Comparison of ENCODE assay signal across 8 cellular contexts in genomic region chr7:92088266-92088665, GRCh38.
"Had no signal": no experiment of that assay in that cellular context is flagged by ENCODE, and none has a peak within 500 bp of the region (broad histone marks: within the 10 kb centered on the region; RNA-seq: fewer than 3 reads in every experiment).

No MANE protein-coding gene starts in this region.

- H3K4me2 ChIP-seq: GM23338 had no signal

- ATAC-seq: GM23338 had no signal

- H3K4me3 ChIP-seq: GM23338 had no signal

- H2AFZ ChIP-seq: GM23338 had no signal

- H3K9me3 Mint-ChIP-seq: H9 had no signal

- DNase-seq: H9, HCEC 1CT, IMR-90, KBM-7 had no signal

- H3K4me1 Mint-ChIP-seq: GM23338, H9 had no signal

- H3K4me3 Mint-ChIP-seq: GM23338, H9 had no signal

- FAIRE-seq: H1, H54, HTR-8/SVneo had no signal

- H3K27ac Mint-ChIP-seq: GM23338, H9 had no signal
